20 cellular contexts compared by ENCODE assay signal in the genomic region with DNA sequence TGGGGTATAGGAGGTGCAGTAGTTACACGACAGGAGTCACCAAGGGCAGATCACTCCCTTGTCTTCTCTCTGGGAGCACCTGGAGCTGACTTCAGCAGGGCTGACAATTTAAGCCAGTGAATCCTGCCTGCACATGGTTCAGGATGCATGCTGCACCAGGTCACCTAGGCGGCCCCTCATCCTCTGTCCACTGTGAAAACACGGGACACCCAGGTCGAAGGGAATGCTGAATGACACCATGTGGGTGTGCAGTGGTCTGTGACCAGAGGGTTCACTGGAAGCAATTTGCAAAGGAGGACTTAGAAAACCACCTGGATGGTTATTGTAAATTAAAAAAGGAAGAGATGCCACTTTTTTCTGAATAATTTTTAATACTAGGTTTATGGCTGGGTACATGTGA.
"Had no signal": no experiment of that assay in that cellular context is flagged by ENCODE, and none has a peak within 500 bp of the region (broad histone marks: within the 10 kb centered on the region; RNA-seq: fewer than 3 reads in every experiment).

No MANE protein-coding gene starts in this region.

- H3K36me3 Mint-ChIP-seq: IgD-negative memory B cell had no signal

- H3K27ac Mint-ChIP-seq: IgD-negative memory B cell had no signal

- H3K27me3 ChIP-seq: SJCRH30 had no signal

- H3K9me3 ChIP-seq: SJCRH30 had no signal

- DNase-seq: Kasumi-1, MM.1S, NCI-H1092 treated with DMSO at 0.1 percent for 48 hours, NCI-H1436, NCI-H187, NCI-H2029, NCI-H2107, NCI-H2171, NCI-H226, NCI-H446, NCI-H510A, NCI-H524 treated with DMSO at 0.1 percent for 48 hours, SHP77 treated with DMSO at 0.1 percent for 48 hours had no signal

- H3K27ac ChIP-seq: HL-60, KMS-11 had no signal

- H3K4me2 ChIP-seq: KMS-11 had no signal

- H3K9me3 Mint-ChIP-seq: IgD-negative memory B cell had no signal

- ATAC-seq: K562, Panc1, SK-N-SH treated with all-trans-retinoic acid at 6 μM for 48 hours had no signal

- H3K9ac ChIP-seq: KMS-11 had no signal

- H3K4me3 ChIP-seq: K562, SJCRH30 had no signal

- H3K36me3 ChIP-seq: SJCRH30 had no signal
